20 cellular contexts compared by ENCODE assay signal in genomic region chr3:117130222-117130621, GRCh38.
"Had no signal": no experiment of that assay in that cellular context is flagged by ENCODE, and none has a peak within 500 bp of the region (broad histone marks: within the 10 kb centered on the region; RNA-seq: fewer than 3 reads in every experiment).

No MANE protein-coding gene starts in this region.

- ATAC-seq: activated CD8-positive, alpha-beta T cell treated with anti-CD3 and anti-CD28 coated beads, Interleukin-2, amount 10 ng/mL, durations not matched to agents 7 days and 5 days; PC-3; WTC11 had no signal

- DNase-seq: activated CD4-positive, alpha-beta T cell treated with anti-CD3 and anti-CD28 coated beads for 48 hours; activated CD4-positive, alpha-beta T cell treated with anti-CD3 and anti-CD28 coated beads, Interleukin-2, amount 50 U/mL, for 4 hours; activated CD4-positive, CD25-positive, alpha-beta regulatory T cell treated with anti-CD3 and anti-CD28 coated beads, Interleukin-2, amount 50 U/mL, for 72 hours; activated CD8-positive, alpha-beta memory T cell treated with anti-CD3 and anti-CD28 coated beads, Interleukin-2, amount 50 U/mL, for 48 hours; activated CD8-positive, alpha-beta T cell treated with anti-CD3 and anti-CD28 coated beads, Interleukin-2, amount 10 ng/mL, durations not matched to agents 7 days and 5 days; activated effector memory CD4-positive, alpha-beta T cell treated with Interleukin-2 at 50 U/mL for 16 hours; activated naive CD4-positive, alpha-beta T cell; activated T-cell treated with anti-CD3 and anti-CD28 coated beads, Interleukin-2, amount 50 U/mL, for 1 hour; KG1; NCI-H1092; NCI-H1417; NCI-H1930; NCI-H2107; NCI-H2171 treated with DMSO at 0.1 percent for 48 hours; NCI-H345; NCI-H510A treated with DMSO at 0.1 percent for 48 hours; NCI-H69; PC-3; SHP77 had no signal
